Comparison of ENCODE assay signal across 27 cellular contexts in the genomic region with DNA sequence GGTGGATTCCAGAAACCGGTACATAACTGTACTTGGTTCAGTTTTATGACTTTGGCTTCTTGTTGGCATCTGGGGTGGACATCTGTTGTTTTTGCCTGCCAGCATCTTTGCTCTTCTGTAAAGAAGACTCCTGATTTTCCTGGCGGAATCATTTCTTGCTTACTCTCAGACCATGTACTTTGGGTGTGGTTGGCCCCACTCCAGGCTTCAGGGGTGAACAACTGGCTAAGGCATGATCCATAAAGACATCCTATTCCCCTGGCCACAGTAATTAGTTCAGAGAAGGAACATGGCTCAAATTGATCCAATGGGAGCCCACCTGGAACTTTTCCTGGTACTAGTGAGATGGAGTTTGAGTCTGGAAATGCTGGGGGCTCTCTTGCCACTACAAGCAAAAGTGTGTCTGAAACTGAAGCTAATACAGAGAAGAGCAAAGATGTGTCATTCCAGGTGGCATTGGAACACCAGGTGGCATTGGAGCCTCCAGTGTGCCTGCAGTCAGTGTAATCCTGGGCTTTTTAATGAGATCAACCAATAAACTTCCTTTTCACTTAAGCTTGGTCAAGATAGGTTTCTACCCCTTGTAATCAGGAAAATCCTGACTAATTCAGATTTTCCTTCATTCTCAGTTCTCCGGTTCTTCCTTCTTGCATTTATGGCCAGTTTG.
DNase-seq lines count a peak whose midpoint lies in the region; ATAC-seq and TF ChIP-seq lines count a peak whose summit lies in the region.
"Had no signal": no experiment of that assay in that cellular context is flagged by ENCODE, and none has a peak within 500 bp of the region (broad histone marks: within the 10 kb centered on the region; RNA-seq: fewer than 3 reads in every experiment).

No MANE protein-coding gene starts in this region.

- no peak overlapping the region for H2AK5ac ChIP-seq in trophoblast cell (ENCODE audit: low read length)

- RAD21 ChIA-PET in HCT116 (lab: Charles Lee; ENCODE audit: low non-redundant PET in 1 of 2, low total read pairs in 2 of 2, uncharacterized antibody in 2 of 2, unreplicated experiment in 2 of 2) = no interaction called here

- peak overlapping the region; percentile 66 for H2BK12ac ChIP-seq in trophoblast cell (ENCODE audit: low read length)

- no peak overlapping the region for H3K18ac ChIP-seq in trophoblast cell (ENCODE audit: low read length)

- H3K9me3 ChIP-seq in HCT116 (ENCODE audit: control insufficient read depth in 1 of 2, insufficient read depth in 1 of 2, low read depth in 1 of 2, low read length in 2 of 2) (no peaks in the 10 kb centered on the region), trophoblast cell (ENCODE audit: insufficient read depth, low read depth, low read length) (no peaks in the 10 kb centered on the region)
- H3K9me3 ChIP-seq: testis, uterus had no signal

- H2BK5ac ChIP-seq in trophoblast cell (ENCODE audit: low read depth, low read length, poor library complexity) = no peak overlapping the region

- no peak overlapping the region for H3K4me3 ChIP-seq in HCT116 (replicated peaks in 1 of 2; ENCODE audit: low read depth in 1 of 2, low read length in 2 of 2)
- H3K4me3 ChIP-seq in trophoblast cell (ENCODE audit: low read depth, low read length) = no peak overlapping the region
- no peak overlapping the region for H3K4me3 ChIP-seq in coronary artery
- H3K4me3 ChIP-seq: testis, uterus had no signal

- no peaks in the 10 kb centered on the region for H3K36me3 ChIP-seq in HCT116 (ENCODE audit: control insufficient read depth in 1 of 2, insufficient read depth in 2 of 2, low read length in 2 of 2)
- no peaks in the 10 kb centered on the region for H3K36me3 ChIP-seq in trophoblast cell (ENCODE audit: control insufficient read depth in 1 of 2, insufficient read depth in 2 of 2, low read length in 2 of 2)
- H3K36me3 ChIP-seq: uterus had no signal

- no peak overlapping the region for H4K8ac ChIP-seq in trophoblast cell (ENCODE audit: low read depth, low read length)

- H3K9ac ChIP-seq in HCT116 (ENCODE audit: low read length) (no peak overlapping the region), trophoblast cell (ENCODE audit: low read length) (no peak overlapping the region)

- H4K12ac ChIP-seq in trophoblast cell (ENCODE audit: low read depth, low read length) = no peak overlapping the region

- POLR2A ChIA-PET in HCT116 (lab: Charles Lee) = no interaction called here

- H3K79me2 ChIP-seq in HCT116 (ENCODE audit: insufficient read depth, low read length) (no peaks in the 10 kb centered on the region), trophoblast cell (ENCODE audit: control insufficient read depth, insufficient read depth, low read length, poor library complexity) (no peaks in the 10 kb centered on the region)

- DNase-seq in NCI-H345 (lab: John Stamatoyannopoulos, UW) (peak; percentile 20), NCI-H345 treated with DMSO at 0.1 percent for 48 hours (lab: John Stamatoyannopoulos, UW; ENCODE audit: unreplicated experiment) (no peak), HCT116 (ENCODE audit: low read depth, low spot score) (no peak), NCI-H82 treated with DMSO at 0.1 percent for 48 hours (lab: John Stamatoyannopoulos, UW; ENCODE audit: unreplicated experiment) (peak; percentile 45), trophoblast cell (no peak), coronary artery (ENCODE audit: low spot score) (no peak), hepatic stellate cell (ENCODE audit: low spot score) (no peak), NOMO-1 treated with DMSO at 0.1 percent for 48 hours (lab: John Stamatoyannopoulos, UW; ENCODE audit: unreplicated experiment) (no peak)
- DNase-seq: activated B cell treated with CpG ODN at 0.5 μM for 24 hours; activated CD4-positive, alpha-beta T cell treated with anti-CD3 and anti-CD28 coated beads, Interleukin-2, amount 50 U/mL, for 4 hours; activated CD8-positive, alpha-beta memory T cell treated with anti-CD3 and anti-CD28 coated beads, Interleukin-2, amount 50 U/mL, for 4 hours; dermis blood vessel endothelial cell; GF-D8; glutamatergic neuron; KBM-7; kidney glomerular epithelial cell; NCI-H187 treated with DMSO at 0.1 percent for 48 hours; NCI-H748 treated with DMSO at 0.1 percent for 48 hours; SIG-M5; stimulated activated naive CD4-positive, alpha-beta T cell treated with Interleukin-2 at 50 U/mL for 16 hours; SW 1271; T1000; testis; uterus had no signal

- CTCF ChIA-PET in HCT116 (lab: Charles Lee) = no interaction called here

- H3K27ac ChIP-seq in HCT116 (ENCODE audit: low read depth, low read length) (no peak overlapping the region), trophoblast cell (ENCODE audit: low read depth, low read length) (no peak overlapping the region), coronary artery (no peak overlapping the region)
- H3K27ac ChIP-seq: C4-2B, testis, uterus had no signal

- TF ChIP-seq CTCF in HCT116 (IDR thresholded peaks at IDR 0.05 in 2 of 3, conservative IDR thresholded peaks at IDR 0.05 in 1 of 3; ENCODE audit: borderline replicate concordance in 1 of 3, insufficient read depth in 1 of 3, low read depth in 2 of 3, low read length in 2 of 3) (peak in 1 of 3 experiments; percentile 15; a peak in 1 of 6 replicates), coronary artery (IDR thresholded peaks at IDR 0.05) (no peak)

- no CpG with 5 or more reads among the region's 3 CpGs for WGBS in trophoblast cell (ENCODE audit: extremely low coverage, insufficient coverage, insufficient read length)

- H3K9me2 ChIP-seq in HCT116 (ENCODE audit: insufficient read depth) = no peaks in the 10 kb centered on the region

- peak overlapping the region; percentile 10 for H3K14ac ChIP-seq in trophoblast cell (ENCODE audit: low read length)

- H3K79me1 ChIP-seq in trophoblast cell (ENCODE audit: low read length) = no peaks in the 10 kb centered on the region

- H2BK120ac ChIP-seq in trophoblast cell (ENCODE audit: insufficient read depth, low read length, poor library complexity) = peak overlapping the region; percentile 11

- ATAC-seq in HCT116 = no peak
- ATAC-seq: activated T-helper 17 cell treated with anti-CD3 and anti-CD28 coated beads, Interleukin-2, amount 50 U/mL, for 72 hours; sciatic nerve had no signal

- peak overlapping the region; percentile 27 for H4K91ac ChIP-seq in trophoblast cell (ENCODE audit: low read depth, low read length)

- H3K27me3 ChIP-seq in HCT116 (ENCODE audit: insufficient read depth, low read length) (no peaks in the 10 kb centered on the region), trophoblast cell (ENCODE audit: insufficient read depth, low read length) (no peaks in the 10 kb centered on the region)
- H3K27me3 ChIP-seq: testis, uterus had no signal

- TF ChIP-seq RAD21 in HCT116 (IDR thresholded peaks at IDR 0.05; ENCODE audit: low read depth) = peak; percentile 22; the same call in 1 of the 2 replicates

- no peak overlapping the region for H3K4ac ChIP-seq in trophoblast cell (ENCODE audit: low read depth, low read length)

- no peak overlapping the region for H2AFZ ChIP-seq in HCT116 (ENCODE audit: low read depth, low read length, poor library complexity, severe bottlenecking)
- H2AFZ ChIP-seq in trophoblast cell (ENCODE audit: insufficient read depth, low read length, poor library complexity) = no peak overlapping the region

- H4K20me1 ChIP-seq in HCT116 (ENCODE audit: insufficient read depth) = no peaks in the 10 kb centered on the region

- no peak overlapping the region for H3K4me2 ChIP-seq in HCT116 (ENCODE audit: low read length)
- no peak overlapping the region for H3K4me2 ChIP-seq in trophoblast cell (ENCODE audit: low read length)

- no TSS peak for BruUV-seq in HCT116 (replicated peaks; lab: Mats Ljungman, UMichigan)

- no peak overlapping the region for H3K23ac ChIP-seq in trophoblast cell (ENCODE audit: low read length)

- no peak for TF ChIP-seq POLR2A in HCT116 (IDR thresholded peaks at IDR 0.05; ENCODE audit: borderline replicate concordance, extremely low read depth, insufficient read depth, insufficient read length)

- H3K4me1 ChIP-seq in HCT116 (ENCODE audit: control insufficient read depth in 1 of 2, insufficient read depth in 2 of 2, low read length in 2 of 2) (no peaks in the 10 kb centered on the region), trophoblast cell (ENCODE audit: control insufficient read depth in 1 of 2, insufficient read depth in 2 of 2, low read length in 2 of 2) (no peaks in the 10 kb centered on the region)
- H3K4me1 ChIP-seq: uterus had no signal

- intact Hi-C loops in HCT116 (cut with micrococcal nuclease) = no loop called here

TF ChIP-seq in HCT116, 20 proteins besides CTCF, POLR2A, EP300 and RAD21 (continues in another document):
- TF ChIP-seq SIN3A (IDR thresholded peaks at IDR 0.05; ENCODE audit: low read depth) = no peak
- no peak for TF ChIP-seq REST (IDR thresholded peaks at IDR 0.05; ENCODE audit: low read depth)
- no peak for TF ChIP-seq SP1 (IDR thresholded peaks at IDR 0.05; ENCODE audit: low read depth)
- no peak for TF ChIP-seq ATF3 (IDR thresholded peaks at IDR 0.05)
- no peak for TF ChIP-seq CBX3 (IDR thresholded peaks at IDR 0.05; ENCODE audit: low read depth)
- no peak for TF ChIP-seq POLR2AphosphoS5 (IDR thresholded peaks at IDR 0.05; ENCODE audit: low read depth, low read length)

Comparison
In these comparisons a context has a peak if more than half of its experiments do, and no peak if none do; other contexts are left out.
1. DNase-seq: peak in NCI-H345 (single experiment) and NCI-H82 treated with DMSO at 0.1 percent for 48 hours (single experiment); none in NCI-H345 treated with DMSO at 0.1 percent for 48 hours (single experiment), HCT116 (single experiment), trophoblast cell (0 of 2), coronary artery (single experiment), hepatic stellate cell (single experiment) and NOMO-1 treated with DMSO at 0.1 percent for 48 hours (single experiment).